ENCODE assay signal across 8 cellular contexts in genomic region chr1:203038217-203038741, GRCh38. TPM values are rescaled to one million over a fixed set of nuclear protein-coding genes. Genes with fewer than 3 reads are reported as not detected.
DNase-seq lines count a peak whose midpoint lies in the region; ATAC-seq and TF ChIP-seq lines count a peak whose summit lies in the region.

No MANE protein-coding gene starts in this region.

- no peak for TF ChIP-seq CTCF in adrenal gland (IDR thresholded peaks at IDR 0.05)

- 24 to 42% (median 30%) methylated on average over 5 to 9 of the region's 9 CpGs for whole genome bisulfite sequencing in adrenal gland, 4 donors

- no peaks in the 10 kb centered on the region for H3K4me1 ChIP-seq in adrenal gland (replicated peaks in 1 of 2)

- no peak for TF ChIP-seq POLR2A in adrenal gland (IDR thresholded peaks at IDR 0.05)

- ATAC-seq in HG03064 (IDR thresholded peaks at IDR 0.05; ENCODE audit: low read depth, unreplicated experiment): peak; percentile 58
- peak; percentile 30 for ATAC-seq in left colon
- no peak for ATAC-seq in stimulated activated naive CD8-positive, alpha-beta T cell treated with anti-CD3 and anti-CD28 coated beads, Interleukin-15, Interleukin-2, amounts not matched to agents 100 U/mL and 50 U/mL, for 24 hours

- no peak overlapping the region for H3K27ac ChIP-seq in adrenal gland

- no peak overlapping the region for H3K4me3 ChIP-seq in adrenal gland

- H3K36me3 ChIP-seq in adrenal gland (replicated peaks in 1 of 2): no peaks in the 10 kb centered on the region

- DNase-seq in DMS 273 (lab: John Stamatoyannopoulos, UW; ENCODE audit: unreplicated experiment) (peak; percentile 90), adrenal gland (peak in 5 of 7 donors; percentile 28 to 54 (median 47)), left colon (no peak)
- no peak for DNase-seq in activated CD8-positive, alpha-beta memory T cell treated with anti-CD3 and anti-CD28 coated beads, Interleukin-2, amount 50 U/mL, for 48 hours
- DNase-seq in stimulated activated naive CD8-positive, alpha-beta T cell treated with anti-CD3 and anti-CD28 coated beads, Interleukin-15, Interleukin-2, amounts not matched to agents 100 U/mL and 50 U/mL, for 24 hours: no peak
- DNase-seq in stimulated activated CD4-positive, alpha-beta T cell treated with anti-CD3 and anti-CD28 coated beads, Interleukin-2, amount 100 ng/mL, for 48 hours: no peak
- no peak for DNase-seq in stimulated activated CD4-positive, alpha-beta T cell treated with anti-CD3 and anti-CD28 coated beads, Interleukin-15, amount 100 ng/mL, for 24 hours

- H3K9me3 ChIP-seq in adrenal gland (replicated peaks in 1 of 3): no peaks in the 10 kb centered on the region

- peaks cover 4% of the 10 kb centered on the region for H3K27me3 ChIP-seq in adrenal gland

- intact Hi-C loops in adrenal gland (cut with DNase I): loop anchor here (2.0 to 5.0 kb wide), 2 partner anchors 179 kb away; no protein-coding TSS in a partner anchor
- intact Hi-C loops in left colon (cut with DNase I, micrococcal nuclease): loop anchor here (5.0 kb wide), 1 partner anchor 179 kb away; no protein-coding TSS in a partner anchor

RNA-seq across cellular contexts. Expression of gene PPFIA4, which starts 12.0 kb away (rescaled TPM):
- total RNA-seq in adrenal gland: 1 to 10 TPM in 1 of 8 donors, under 1 TPM in 7; 0.12 to 2.9 (median 0.39) TPM
- polyA plus RNA-seq in adrenal gland: 1 to 10 TPM in 1 of 3 donors, under 1 TPM in 2; 0.46 to 2.6 (median 0.54) TPM
- total RNA-seq in left colon: 1 to 10 TPM in 1 of 2 donors, under 1 TPM in 1; 0.58 to 1.7 TPM

RNA-seq across cellular contexts. Expression of gene TMEM183A, which starts 31.1 kb away (rescaled TPM):
- 10 to 100 TPM; 44.3 to 66.1 (median 52.8) TPM for total RNA-seq in adrenal gland
- 10 to 100 TPM; 23.4 to 57.0 (median 24.4) TPM for polyA plus RNA-seq in adrenal gland
- 10 to 100 TPM; 91.5 to 97.1 TPM for total RNA-seq in left colon

RNA-seq across cellular contexts. Expression of gene MYOG, which starts 47.5 kb away (rescaled TPM):
- total RNA-seq in adrenal gland (not detected), left colon (not detected)
- not detected for polyA plus RNA-seq in adrenal gland

Comparison
In these comparisons a context has a peak if more than half of its experiments do, and no peak if none do; other contexts are left out.
1. DNase-seq: peak in DMS 273 (single experiment) and adrenal gland (5 of 7); none in left colon (0 of 2), activated CD8-positive, alpha-beta memory T cell treated with anti-CD3 and anti-CD28 coated beads, Interleukin-2, amount 50 U/mL, for 48 hours (single experiment), stimulated activated naive CD8-positive, alpha-beta T cell treated with anti-CD3 and anti-CD28 coated beads, Interleukin-15, Interleukin-2, amounts not matched to agents 100 U/mL and 50 U/mL, for 24 hours (single experiment), stimulated activated CD4-positive, alpha-beta T cell treated with anti-CD3 and anti-CD28 coated beads, Interleukin-2, amount 100 ng/mL, for 48 hours (0 of 2) and stimulated activated CD4-positive, alpha-beta T cell treated with anti-CD3 and anti-CD28 coated beads, Interleukin-15, amount 100 ng/mL, for 24 hours (single experiment).